1 cellular context compared by ENCODE assay signal in genomic region chr14:30921305-30921704, GRCh38.
TF ChIP-seq lines count a peak whose summit lies in the region.

No MANE protein-coding gene starts in this region.

TF ChIP-seq in HepG2, 621 proteins besides CTCF, POLR2A, EP300 and RAD21 (continued from another document):
- TF ChIP-seq AFF4 (CRISPR knock-in tag; IDR thresholded peaks at IDR 0.05) (no peak), HOMEZ (CRISPR knock-in tag; IDR thresholded peaks at IDR 0.05; ENCODE audit: low read depth) (0 out of 2 replicates have a peak, but pooled peaks have one; percentile 41), SNAPC4 (CRISPR knock-in tag; IDR thresholded peaks at IDR 0.05) (no peak), CEBPG (CRISPR knock-in tag; IDR thresholded peaks at IDR 0.05) (peak; percentile 70), MTA1 (CRISPR knock-in tag; IDR thresholded peaks at IDR 0.05; ENCODE audit: borderline replicate concordance) (no peak), MXI1 (IDR thresholded peaks at IDR 0.05; ENCODE audit: borderline replicate concordance, low read depth, low read length) (no peak), ATF4 (CRISPR knock-in tag; IDR thresholded peaks at IDR 0.05) (peak in 1 of 2 experiments; percentile 80; a peak in 2 of 4 replicates)
TF ChIP-seq in HepG2: peak in this region for 3.
